9 cellular contexts compared by ENCODE assay signal in the genomic region with DNA sequence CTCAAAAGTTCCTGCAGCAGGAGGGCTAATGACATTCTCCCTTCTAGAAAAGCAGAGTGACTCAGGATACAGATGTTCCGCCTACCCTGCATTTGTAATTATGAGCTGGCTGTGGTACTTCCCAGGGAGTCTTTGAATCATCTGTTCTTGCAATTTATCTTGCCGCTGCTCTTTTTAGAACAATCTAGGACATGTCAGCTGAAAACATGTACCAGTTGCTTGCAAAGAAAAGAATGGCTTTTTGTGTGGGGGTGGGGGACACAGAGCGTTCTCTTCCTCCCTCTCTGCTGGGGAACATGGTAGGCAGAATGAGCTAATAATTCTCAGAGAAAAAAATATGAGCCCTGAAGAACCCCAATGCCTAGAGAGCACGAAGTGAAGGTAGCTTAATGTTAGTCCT. TPM values are rescaled to one million over a fixed set of nuclear protein-coding genes. Genes with fewer than 3 reads are reported as not detected.
DNase-seq lines count a peak whose midpoint lies in the region; ATAC-seq and TF ChIP-seq lines count a peak whose summit lies in the region.
"Had no signal": no experiment of that assay in that cellular context is flagged by ENCODE, and none has a peak within 500 bp of the region (broad histone marks: within the 10 kb centered on the region; RNA-seq: fewer than 3 reads in every experiment).

No MANE protein-coding gene starts in this region.

- H3K4me3 ChIP-seq in stomach = peak overlapping the region in 1 of 4 donors; percentile 6

- peak overlapping the region; percentile 67 to 82 (median 71) for H3K27ac ChIP-seq in stomach

- peak; percentile 87 to 93 for ATAC-seq in activated T-cell treated with anti-CD3 and anti-CD28 coated beads, Interleukin-2, amount 50 U/mL, for 72 hours (replicated peaks in 1 of 2)
- ATAC-seq in HG03354 (IDR thresholded peaks at IDR 0.05; ENCODE audit: poor library complexity, severe bottlenecking, unreplicated experiment) (no peak), GM19467 (IDR thresholded peaks at IDR 0.05; ENCODE audit: unreplicated experiment) (no peak)

- no peak overlapping the region for H3K4me3 Mint-ChIP-seq in T-helper 2 cell treated with Interferon-gamma antibody and Interleukin-4, amounts not matched to agents 5 μg/mL and 100 μg/mL, for 36 hours
- H3K4me3 Mint-ChIP-seq in activated T-cell treated with anti-CD3 and anti-CD28 coated beads, Interleukin-2, amount 50 U/mL, for 72 hours = peak overlapping the region; percentile 64 to 86

- H3K27ac Mint-ChIP-seq in T-helper 2 cell treated with Interferon-gamma antibody and Interleukin-4, amounts not matched to agents 5 μg/mL and 100 μg/mL, for 36 hours = no peak overlapping the region
- peak overlapping the region; percentile 76 for H3K27ac Mint-ChIP-seq in activated T-cell treated with anti-CD3 and anti-CD28 coated beads, Interleukin-2, amount 50 U/mL, for 72 hours
- H3K27ac Mint-ChIP-seq: CD4-positive, CD25-positive, alpha-beta regulatory T cell had no signal

- peak; percentile 27 for DNase-seq in T-helper 2 cell treated with Interferon-gamma antibody and Interleukin-4, amounts not matched to agents 5 μg/mL and 100 μg/mL, for 36 hours (ENCODE audit: low spot score)
- no peak for DNase-seq in T-helper 2 cell
- peak; percentile 24 to 41 for DNase-seq in activated T-cell treated with anti-CD3 and anti-CD28 coated beads, Interleukin-2, amount 50 U/mL, for 72 hours
- DNase-seq in iris pigment epithelial cell (ENCODE audit: low read depth) = peak; percentile 94
- no peak for DNase-seq in stomach
- no peak for DNase-seq in RPMI8226

- no peaks in the 10 kb centered on the region for H3K27me3 Mint-ChIP-seq in T-helper 2 cell treated with Interferon-gamma antibody and Interleukin-4, amounts not matched to agents 5 μg/mL and 100 μg/mL, for 36 hours (ENCODE audit: low read depth)
- H3K27me3 Mint-ChIP-seq in activated T-cell treated with anti-CD3 and anti-CD28 coated beads, Interleukin-2, amount 50 U/mL, for 72 hours (ENCODE audit: low read depth) = peaks cover 26% of the 10 kb centered on the region

- intact Hi-C loops in stomach (cut with DNase I; ENCODE audit: low total_unique reads) = no loop called here

- no peaks in the 10 kb centered on the region for H3K27me3 ChIP-seq in stomach

- peaks cover 7% of the 10 kb centered on the region for H3K4me1 Mint-ChIP-seq in T-helper 2 cell treated with Interferon-gamma antibody and Interleukin-4, amounts not matched to agents 5 μg/mL and 100 μg/mL, for 36 hours (ENCODE audit: low read depth)
- peaks cover 40% of the 10 kb centered on the region for H3K4me1 Mint-ChIP-seq in activated T-cell treated with anti-CD3 and anti-CD28 coated beads, Interleukin-2, amount 50 U/mL, for 72 hours (ENCODE audit: low read depth)

- H3K4me1 ChIP-seq in stomach = peaks cover 19 to 40% (median 33%) of the 10 kb centered on the region in 4 donors

- H3K9me3 Mint-ChIP-seq in T-helper 2 cell treated with Interferon-gamma antibody and Interleukin-4, amounts not matched to agents 5 μg/mL and 100 μg/mL, for 36 hours = no peaks in the 10 kb centered on the region
- no peaks in the 10 kb centered on the region for H3K9me3 Mint-ChIP-seq in activated T-cell treated with anti-CD3 and anti-CD28 coated beads, Interleukin-2, amount 50 U/mL, for 72 hours
- H3K9me3 Mint-ChIP-seq: CD4-positive, CD25-positive, alpha-beta regulatory T cell had no signal

- no peaks in the 10 kb centered on the region for H3K9me3 ChIP-seq in stomach

- no peak for TF ChIP-seq POLR2A in stomach (IDR thresholded peaks at IDR 0.05)

- H3K36me3 Mint-ChIP-seq in T-helper 2 cell treated with Interferon-gamma antibody and Interleukin-4, amounts not matched to agents 5 μg/mL and 100 μg/mL, for 36 hours (ENCODE audit: low read depth) = no peaks in the 10 kb centered on the region
- H3K36me3 Mint-ChIP-seq in activated T-cell treated with anti-CD3 and anti-CD28 coated beads, Interleukin-2, amount 50 U/mL, for 72 hours (ENCODE audit: insufficient read depth in 2 of 2) = no peaks in the 10 kb centered on the region
- H3K36me3 Mint-ChIP-seq: CD4-positive, CD25-positive, alpha-beta regulatory T cell had no signal

- no peak for TF ChIP-seq CTCF in stomach (IDR thresholded peaks at IDR 0.05)

- no peak for TF ChIP-seq EP300 in stomach (IDR thresholded peaks at IDR 0.05)

- H3K36me3 ChIP-seq in stomach = no peaks in the 10 kb centered on the region

- WGBS in stomach, 5 donors = 13 to 28% (median 17%) methylated on average over 4 of the region's 4 CpGs

RNA-seq across cellular contexts. Expression of a gene that starts 51.7 kb away (rescaled TPM):
- 10 to 100 TPM; 39.6 to 49.9 TPM for total RNA-seq in activated T-cell treated with anti-CD3 and anti-CD28 coated beads, Interleukin-2, amount 50 U/mL, for 72 hours
- 100 to 1,000 TPM in 1 of 5 donors, 10 to 100 TPM in 4; 45.6 to 143 (median 58.3) TPM for total RNA-seq in stomach
- polyA plus RNA-seq in stomach = 10 to 100 TPM; 11.9 to 13.9 (median 13.8) TPM

Comparison
In these comparisons a context has a peak if more than half of its experiments do, and no peak if none do; other contexts are left out.
1. DNase-seq: peak in T-helper 2 cell treated with Interferon-gamma antibody and Interleukin-4, amounts not matched to agents 5 μg/mL and 100 μg/mL, for 36 hours (single experiment), activated T-cell treated with anti-CD3 and anti-CD28 coated beads, Interleukin-2, amount 50 U/mL, for 72 hours (2 of 2) and iris pigment epithelial cell (single experiment); none in T-helper 2 cell (0 of 5), stomach (single experiment) and RPMI8226 (single experiment).
2. ATAC-seq: peak in activated T-cell treated with anti-CD3 and anti-CD28 coated beads, Interleukin-2, amount 50 U/mL, for 72 hours (2 of 2); none in HG03354 (single experiment) and GM19467 (single experiment).